ENCODE assay signal across 20 cellular contexts in the genomic region with DNA sequence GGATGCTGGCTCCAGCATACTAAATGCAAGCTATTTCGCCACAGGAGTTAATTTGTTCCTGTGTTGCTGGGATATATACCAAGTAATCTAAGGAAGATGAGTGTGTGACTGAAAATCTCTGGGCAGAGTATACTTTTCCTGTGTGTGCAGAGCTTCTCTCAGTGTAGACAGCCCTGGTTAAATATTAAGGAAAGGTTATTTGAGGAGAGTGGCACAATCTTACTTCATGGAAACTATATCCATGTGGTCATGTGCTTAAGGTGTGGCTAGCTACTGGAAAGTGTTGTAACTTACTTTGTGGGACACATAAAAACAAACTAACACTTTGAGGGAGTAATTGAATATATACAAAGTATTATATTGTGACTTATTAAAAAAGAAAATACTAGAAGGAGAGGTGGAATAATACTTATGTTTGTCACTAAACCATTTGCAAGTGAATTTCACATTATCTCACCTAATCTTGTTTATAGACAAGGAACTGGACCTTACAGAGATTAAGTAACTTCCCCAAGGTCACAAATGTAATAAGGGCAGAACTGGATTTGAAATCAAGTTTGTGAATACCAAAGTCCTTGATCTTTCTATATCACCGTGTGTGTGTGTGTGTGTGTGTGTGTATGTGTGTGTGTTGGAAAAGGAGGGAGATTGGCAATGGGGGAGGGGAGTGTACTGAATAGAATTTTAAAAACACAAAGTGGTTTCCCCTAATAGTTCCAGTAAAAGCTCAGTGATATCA.
DNase-seq lines count a peak whose midpoint lies in the region; ATAC-seq, FAIRE-seq and TF ChIP-seq lines count a peak whose summit lies in the region.
"Had no signal": no experiment of that assay in that cellular context is flagged by ENCODE, and none has a peak within 500 bp of the region (broad histone marks: within the 10 kb centered on the region; RNA-seq: fewer than 3 reads in every experiment).

No MANE protein-coding gene starts in this region.

- intact Hi-C loops in pancreas (cut with DNase I) = no loop called here

- ATAC-seq in pancreas = peak; percentile 88 to 94 (median 92)
- ATAC-seq in GM18867 (IDR thresholded peaks at IDR 0.05; ENCODE audit: unreplicated experiment) = no peak
- ATAC-seq: A549; activated T-helper 17 cell treated with anti-CD3 and anti-CD28 coated beads, Interleukin-2, amount 50 U/mL, for 72 hours; T-cell had no signal

- peak overlapping the region; percentile 75 for H3K27ac ChIP-seq in 22Rv1
- peak overlapping the region in 3 of 4 donors; percentile 36 to 63 (median 62) for H3K27ac ChIP-seq in pancreas
- H3K27ac ChIP-seq: A549, BLaER1, skin epidermis had no signal

- H3K4me1 ChIP-seq in pancreas = peaks cover 8 to 19% (median 10%) of the 10 kb centered on the region in 3 donors
- H3K4me1 ChIP-seq: A549 had no signal

- CTCF ChIA-PET in GM10248 (lab: Yijun Ruan, JAX) = interaction anchor here (0.9 kb wide), 1 partner anchor 22 kb away, joined by 3 read pairs; no protein-coding TSS in a partner anchor

- DNase-seq in RCC 7860 (ENCODE audit: low spot score) = peak; percentile 24
- peak; percentile 2 for DNase-seq in kidney glomerular epithelial cell (lab: John Stamatoyannopoulos, UW)
- peak in 3 of 6 donors; percentile 24 to 43 (median 38) for DNase-seq in pancreas
- DNase-seq in DMS79 (lab: John Stamatoyannopoulos, UW) = no peak
- no peak for DNase-seq in GM10248 (ENCODE audit: extremely low spot score)
- DNase-seq in EL = no peak
- DNase-seq: activated CD4-positive, alpha-beta T cell treated with anti-CD3 and anti-CD28 coated beads, Interleukin-2, amount 10 ng/mL, durations not matched to agents 24 days and 14 days; activated naive CD8-positive, alpha-beta T cell treated with anti-CD3 and anti-CD28 coated beads, Interleukin-2, amount 10 ng/mL, durations not matched to agents 7 days and 5 days; KBM-7; NCI-H2171 treated with DMSO at 0.1 percent for 48 hours; nephron progenitor cell; SHP77 treated with DMSO at 0.1 percent for 48 hours; T-cell had no signal

- H3K4me3 ChIP-seq in pancreas = no peak overlapping the region
- H3K4me3 ChIP-seq: A549, BLaER1, skin epidermis had no signal

- H3K36me3 ChIP-seq in pancreas = no peaks in the 10 kb centered on the region
- H3K36me3 ChIP-seq: BLaER1 had no signal

- TF ChIP-seq CTCF in 22Rv1 (IDR thresholded peaks at IDR 0.05) = no peak
- TF ChIP-seq CTCF in pancreas (IDR thresholded peaks at IDR 0.05) = no peak
- TF ChIP-seq CTCF in GM10248 (IDR thresholded peaks at IDR 0.05; ENCODE audit: control extremely low read depth, extremely low read depth, low read depth, missing control alignments) = no peak

- POLR2A ChIA-PET in GM10248 (lab: Yijun Ruan, JAX) = no interaction called here

- WGBS in pancreas, 2 donors = 23 to 31% methylated on average over 2 of the region's 2 CpGs

- no peaks in the 10 kb centered on the region for H3K9me3 ChIP-seq in pancreas
- H3K9me3 ChIP-seq: A549 had no signal

- no peaks in the 10 kb centered on the region for H3K27me3 ChIP-seq in pancreas
- H3K27me3 ChIP-seq: BLaER1 had no signal

- no peak for FAIRE-seq in RCC 7860 (lab: Jason Lieb, UNC)
- FAIRE-seq in pancreas (lab: Jason Lieb, UNC) = peak; percentile 92
- FAIRE-seq: A549, G401.6 had no signal

Comparison
In these comparisons a context has a peak if more than half of its experiments do, and no peak if none do; other contexts are left out.
1. DNase-seq: peak in RCC 7860 (single experiment) and kidney glomerular epithelial cell (single experiment); none in DMS79 (single experiment), GM10248 (single experiment) and EL (single experiment).